8 cellular contexts compared by ENCODE assay signal in the genomic region with DNA sequence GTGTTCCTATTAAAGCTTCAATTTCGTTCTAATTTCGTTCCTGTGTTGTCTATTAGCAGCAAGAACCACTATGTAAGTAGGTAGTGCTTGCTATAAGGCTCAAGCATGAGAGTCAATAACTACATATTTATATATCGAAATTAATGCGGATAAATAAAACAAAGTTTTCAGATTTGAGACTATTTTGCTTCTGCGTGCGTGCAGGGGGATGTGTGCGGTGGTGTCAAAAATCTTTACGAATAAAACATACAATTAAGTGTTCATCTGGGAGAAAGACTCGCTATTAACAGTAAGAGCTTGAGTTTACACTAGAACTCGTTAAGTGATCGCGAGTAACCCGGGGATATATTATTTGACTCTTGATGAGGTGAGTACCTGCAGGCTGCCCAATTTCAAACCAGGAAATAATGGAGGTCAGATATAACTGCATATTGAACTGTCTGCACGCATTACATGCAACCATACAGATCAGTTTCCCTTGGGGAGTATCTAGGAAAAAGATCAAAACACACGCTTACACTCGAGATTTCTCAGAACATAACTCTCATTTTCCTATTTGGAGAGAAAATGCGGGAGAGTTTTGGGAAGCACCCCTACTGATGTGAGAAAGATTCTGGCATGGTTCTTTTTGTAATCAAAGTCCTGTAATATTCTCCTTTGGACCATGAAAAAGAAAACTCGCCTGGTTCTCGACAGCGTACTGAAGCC. TPM values are rescaled to one million over a fixed set of nuclear protein-coding genes. Genes with fewer than 3 reads are reported as not detected.
DNase-seq lines count a peak whose midpoint lies in the region; FAIRE-seq and TF ChIP-seq lines count a peak whose summit lies in the region.

No MANE protein-coding gene starts in this region.

- H3K4me1 Mint-ChIP-seq in activated naive CD8-positive, alpha-beta T cell treated with anti-CD3 and anti-CD28 coated beads for 36 hours = peaks cover 26% of the 10 kb centered on the region

- H3K9me3 ChIP-seq in HUES64 (ENCODE audit: insufficient read depth, low read depth, low read length) (no peaks in the 10 kb centered on the region), iPS-15b (ENCODE audit: control insufficient read depth, insufficient read depth, low read length) (no peaks in the 10 kb centered on the region), small intestine (ENCODE audit: control insufficient read depth, low read depth) (no peaks in the 10 kb centered on the region)

- TF ChIP-seq CTCF in GM10266 (IDR thresholded peaks at IDR 0.05; ENCODE audit: control insufficient read depth, insufficient read depth, low read depth, missing control alignments) = no peak

- H3K27ac Mint-ChIP-seq in activated naive CD8-positive, alpha-beta T cell treated with anti-CD3 and anti-CD28 coated beads for 36 hours = peak overlapping the region; percentile 89

- no peak for FAIRE-seq in small intestine (lab: Jason Lieb, UNC)

- H3K4me1 ChIP-seq in HUES64 (ENCODE audit: insufficient read depth, low read length) (peaks cover 17% of the 10 kb centered on the region), iPS-15b (ENCODE audit: control insufficient read depth, insufficient read depth, low read length) (no peaks in the 10 kb centered on the region), small intestine (ENCODE audit: control insufficient read depth in 2 of 2, insufficient read depth in 1 of 2, low read depth in 1 of 2, low read length in 1 of 2) (no peaks in the 10 kb centered on the region)

- WGBS in HUES64 = 21% methylated on average over 18 of the region's 20 CpGs
- WGBS in small intestine, 3 donors = 2 to 7% (median 5%) methylated on average over 20 of the region's 20 CpGs

- peak overlapping the region; percentile 96 for H3K27ac ChIP-seq in HUES64 (ENCODE audit: low read depth, low read length)
- peak overlapping the region; percentile 93 to 97 for H3K27ac ChIP-seq in small intestine (ENCODE audit: low read depth in 1 of 2, low read length in 1 of 2)

- no peaks in the 10 kb centered on the region for H3K27me3 ChIP-seq in HUES64 (ENCODE audit: insufficient read depth, low read length)
- no peaks in the 10 kb centered on the region for H3K27me3 ChIP-seq in iPS-15b (ENCODE audit: control insufficient read depth, insufficient read depth, low read length)
- H3K27me3 ChIP-seq in small intestine (ENCODE audit: control insufficient read depth in 2 of 2, insufficient read depth in 2 of 2, low read length in 2 of 2) = no peaks in the 10 kb centered on the region

- H3K9me3 Mint-ChIP-seq in activated naive CD8-positive, alpha-beta T cell treated with anti-CD3 and anti-CD28 coated beads for 36 hours = no peaks in the 10 kb centered on the region

- peak overlapping the region; percentile 100 for H3K4me3 Mint-ChIP-seq in activated naive CD8-positive, alpha-beta T cell treated with anti-CD3 and anti-CD28 coated beads for 36 hours

- H3K27me3 Mint-ChIP-seq in activated naive CD8-positive, alpha-beta T cell treated with anti-CD3 and anti-CD28 coated beads for 36 hours = no peaks in the 10 kb centered on the region

- H3K36me3 ChIP-seq in HUES64 (ENCODE audit: insufficient read depth, low read length) = peaks cover 40% of the 10 kb centered on the region
- H3K36me3 ChIP-seq in iPS-15b (ENCODE audit: control insufficient read depth, insufficient read depth, low read length) = no peaks in the 10 kb centered on the region
- H3K36me3 ChIP-seq in small intestine (ENCODE audit: control insufficient read depth in 2 of 2, insufficient read depth in 2 of 2, low read length in 2 of 2) = peaks cover 0 to 3% of the 10 kb centered on the region in 2 donors

- DNase-seq in GM10266 (ENCODE audit: extremely low spot score) (peak; percentile 32), small intestine (peak; percentile 42), SKM-1 (lab: John Stamatoyannopoulos, UW; ENCODE audit: unreplicated experiment) (no peak), HuH-7 (ENCODE audit: low spot score) (no peak)
- no peak for DNase-seq in activated naive CD8-positive, alpha-beta T cell treated with anti-CD3 and anti-CD28 coated beads for 36 hours
- DNase-seq in NK-92 treated with Interleukin-12 subunit alpha and Interleukin-12 subunit beta, amount 100 ng/mL, for 24 hours (lab: John Stamatoyannopoulos, UW) = no peak

- H3K4me3 ChIP-seq in HUES64 (ENCODE audit: low read length) (peak overlapping the region; percentile 93), iPS-15b (ENCODE audit: low read depth, low read length) (peak overlapping the region; percentile 81), small intestine (ENCODE audit: low read depth in 1 of 2, low read length in 2 of 2) (peak overlapping the region; percentile 94)

- H3K9ac ChIP-seq in HUES64 (ENCODE audit: low read depth, low read length) = peak overlapping the region; percentile 98
- H3K9ac ChIP-seq in iPS-15b (ENCODE audit: low read depth, low read length) = peak overlapping the region; percentile 87

- H3K36me3 Mint-ChIP-seq in activated naive CD8-positive, alpha-beta T cell treated with anti-CD3 and anti-CD28 coated beads for 36 hours = peaks cover 11% of the 10 kb centered on the region

RNA-seq across cellular contexts. Expression of a gene that starts 0.8 kb away (rescaled TPM):
- polyA plus RNA-seq in HUES64 (2013, experiment 1 of 2) = 24.0 TPM
- polyA plus RNA-seq in HUES64 (2013, experiment 2 of 2) = 29.9 TPM
- 10 to 100 TPM; 24.3 to 24.4 TPM for total RNA-seq in activated naive CD8-positive, alpha-beta T cell treated with anti-CD3 and anti-CD28 coated beads for 36 hours
- 100 to 1,000 TPM in 1 of 3 donors, 10 to 100 TPM in 2; 82.1 to 142 (median 99.4) TPM for polyA plus RNA-seq in small intestine

RNA-seq across cellular contexts. Expression of a gene that starts 30.6 kb away (rescaled TPM):
- 1.4 TPM for polyA plus RNA-seq in HUES64 (2013, experiment 1 of 2)
- 0.89 TPM for polyA plus RNA-seq in HUES64 (2013, experiment 2 of 2)
- under 1 TPM; 0.68 to 0.74 TPM for total RNA-seq in activated naive CD8-positive, alpha-beta T cell treated with anti-CD3 and anti-CD28 coated beads for 36 hours
- 10 to 100 TPM in 2 of 3 donors, 1 to 10 TPM in 1; 6.3 to 14.1 (median 13.5) TPM for polyA plus RNA-seq in small intestine

RNA-seq across cellular contexts. Expression of a gene that starts 46.6 kb away (rescaled TPM):
- 2.7 TPM for polyA plus RNA-seq in HUES64 (2013, experiment 1 of 2)
- 4.5 TPM for polyA plus RNA-seq in HUES64 (2013, experiment 2 of 2)
- 10 to 100 TPM; 20.1 to 20.9 TPM for total RNA-seq in activated naive CD8-positive, alpha-beta T cell treated with anti-CD3 and anti-CD28 coated beads for 36 hours
- polyA plus RNA-seq in small intestine = 10 to 100 TPM; 10.6 to 16.1 (median 15.9) TPM

RNA-seq across cellular contexts. Expression of a gene that starts 46.7 kb away (rescaled TPM):
- polyA plus RNA-seq in HUES64 (2013, experiment 1 of 2) = 12.8 TPM
- 10.0 TPM for polyA plus RNA-seq in HUES64 (2013, experiment 2 of 2)
- 10 to 100 TPM; 26.7 to 32.4 TPM for total RNA-seq in activated naive CD8-positive, alpha-beta T cell treated with anti-CD3 and anti-CD28 coated beads for 36 hours
- 1 to 10 TPM; 1.6 to 3.4 (median 2.2) TPM for polyA plus RNA-seq in small intestine

Comparison
In these comparisons a context has a peak if more than half of its experiments do, and no peak if none do; other contexts are left out.
1. DNase-seq: peak in GM10266 (single experiment) and small intestine (single experiment); none in activated naive CD8-positive, alpha-beta T cell treated with anti-CD3 and anti-CD28 coated beads for 36 hours (single experiment), SKM-1 (single experiment), HuH-7 (single experiment) and NK-92 treated with Interleukin-12 subunit alpha and Interleukin-12 subunit beta, amount 100 ng/mL, for 24 hours (single experiment).
2. Peak in every context shown above with its lines, with median percentiles within 50 percentile points of each other: H3K4me3 ChIP-seq.